ENCODE assay signal across 9 cellular contexts in genomic region chr1:77834771-77835334, GRCh38. TPM values are rescaled to one million over a fixed set of nuclear protein-coding genes. Genes with fewer than 3 reads are reported as not detected.
A peak's percentile ranks its signal among the peaks of the same experiment; 100 is the strongest.
DNase-seq lines count a peak whose midpoint lies in the region; ATAC-seq and TF ChIP-seq lines count a peak whose summit lies in the region.
"Had no signal": no experiment of that assay in that cellular context is flagged by ENCODE, and none has a peak within 500 bp of the region (broad histone marks: within the 10 kb centered on the region; RNA-seq: fewer than 3 reads in every experiment).

No MANE protein-coding gene starts in this region.

- no peak overlapping the region for H3K9ac ChIP-seq in colonic mucosa (ENCODE audit: low read depth in 2 of 2, low read length in 2 of 2)
- H3K9ac ChIP-seq: KMS-11 had no signal

- H3K4me1 ChIP-seq in colonic mucosa (peaks cover 9% of the 10 kb centered on the region), uterus (peaks cover 6 to 26% of the 10 kb centered on the region in 2 donors)

- TF ChIP-seq POLR2A in uterus (IDR thresholded peaks at IDR 0.05): no peak

- TF ChIP-seq CTCF in colonic mucosa (IDR thresholded peaks at IDR 0.05): no peak
- TF ChIP-seq CTCF in uterus (IDR thresholded peaks at IDR 0.05): peak in 1 of 4 experiments; percentile 6

- H3K27me3 ChIP-seq in colonic mucosa (no peaks in the 10 kb centered on the region), uterus (no peaks in the 10 kb centered on the region)

- H3K36me3 ChIP-seq in colonic mucosa: no peaks in the 10 kb centered on the region
- no peaks in the 10 kb centered on the region for H3K36me3 ChIP-seq in uterus

- no peaks in the 10 kb centered on the region for H3K9me3 ChIP-seq in colonic mucosa
- H3K9me3 ChIP-seq in uterus: no peaks in the 10 kb centered on the region

- ATAC-seq in GM21825 (IDR thresholded peaks at IDR 0.05; ENCODE audit: unreplicated experiment) (no peak), HG03565 (IDR thresholded peaks at IDR 0.05; ENCODE audit: unreplicated experiment) (no peak), GM18867 (IDR thresholded peaks at IDR 0.05; ENCODE audit: unreplicated experiment) (no peak)

- H3K4me3 ChIP-seq in colonic mucosa (no peak overlapping the region), uterus (no peak overlapping the region)

- intact Hi-C loops in colonic mucosa (cut with DNase I) (loop anchor here (5.0 kb wide), 2 partner anchors 52 to 67 kb away; partner anchors contain the start of gene NEXN), uterus (cut with DNase I; ENCODE audit: low total_unique reads) (loop anchor here (10.0 kb wide), 1 partner anchor 50 kb away; the partner anchor contains the start of gene NEXN)

- DNase-seq in NCI-H510A treated with DMSO at 0.1 percent for 48 hours (lab: John Stamatoyannopoulos, UW): peak; percentile 54
- no peak for DNase-seq in NCI-H510A (lab: John Stamatoyannopoulos, UW)
- DNase-seq in colonic mucosa: peak; percentile 47
- DNase-seq in lung microvascular endothelial cell (ENCODE audit: low read depth in 2 of 2): peak; percentile 53 to 60
- DNase-seq in uterus: peak in 1 of 2 donors; percentile 67

- H3K27ac ChIP-seq in colonic mucosa: no peak overlapping the region
- H3K27ac ChIP-seq in uterus: peak overlapping the region; percentile 87 to 92
- H3K27ac ChIP-seq: KMS-11 had no signal

RNA-seq across cellular contexts. Expression of gene NEXN, which starts 53.6 kb away (rescaled TPM):
- total RNA-seq in colonic mucosa (10 to 100 TPM in 1 of 2 donors, 1 to 10 TPM in 1; 1.0 to 10.9 TPM), lung microvascular endothelial cell (1.3 and 6.3 TPM in 2 replicates), uterus (10 to 100 TPM in 3 of 4 donors, 1 to 10 TPM in 1; 9.5 to 48.4 (median 34.9) TPM)

RNA-seq across cellular contexts. Expression of gene MIGA1, which starts 55.4 kb away (rescaled TPM):
- total RNA-seq in colonic mucosa: 10 to 100 TPM in 1 of 2 donors, 1 to 10 TPM in 1; 10.0 to 16.2 TPM
- 8.1 and 20.8 TPM in 2 replicates for total RNA-seq in lung microvascular endothelial cell
- 10 to 100 TPM in 3 of 4 donors, 1 to 10 TPM in 1; 3.8 to 36.6 (median 22.9) TPM for total RNA-seq in uterus
